In the genomic region with DNA sequence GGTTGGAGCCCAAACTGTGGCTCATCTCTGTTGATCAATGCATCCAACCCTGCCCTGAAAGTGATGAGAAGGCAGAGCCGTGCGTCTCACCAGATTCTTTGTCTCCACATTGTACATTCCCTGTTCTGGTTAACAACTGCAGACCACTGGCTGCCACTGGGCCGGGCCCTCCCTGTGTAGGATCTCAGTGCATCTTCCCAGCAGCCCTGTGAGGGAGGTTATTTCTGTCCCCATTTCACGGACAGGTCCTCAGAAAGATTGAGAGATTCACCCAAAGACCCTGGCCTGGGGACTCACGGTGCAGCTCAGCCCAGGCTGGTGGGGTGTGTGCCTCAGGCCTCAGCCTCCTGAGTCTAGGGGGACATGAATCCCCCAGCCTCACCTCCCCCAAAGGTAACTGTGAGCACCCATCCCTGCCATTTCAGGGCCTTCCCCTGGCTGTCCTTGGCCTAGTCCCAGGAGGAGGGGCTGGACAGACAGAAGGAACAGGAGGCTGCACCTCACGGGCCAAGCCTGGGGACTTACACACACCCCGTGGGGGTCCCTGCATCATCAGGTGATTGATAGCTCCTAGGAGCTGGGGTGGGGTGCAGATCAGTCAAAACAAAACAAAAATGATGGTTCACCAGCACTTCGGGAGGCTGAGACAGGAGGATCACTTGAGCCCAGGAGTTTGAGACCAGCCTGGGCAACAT, we compare ENCODE assay signal across 19 cellular contexts.
"Had no signal": no experiment of that assay in that cellular context is flagged by ENCODE, and none has a peak within 500 bp of the region (broad histone marks: within the 10 kb centered on the region; RNA-seq: fewer than 3 reads in every experiment).

No MANE protein-coding gene starts in this region.

- H3K36me3 Mint-ChIP-seq: activated CD8-positive, alpha-beta memory T cell treated with anti-CD3 and anti-CD28 coated beads, Interleukin-2, amount 10 ng/mL, durations not matched to agents 7 days and 5 days had no signal

- H3K4me1 Mint-ChIP-seq: activated CD4-positive, alpha-beta memory T cell treated with anti-CD3 and anti-CD28 coated beads, Interleukin-2, amount 10 ng/mL, durations not matched to agents 7 days and 5 days; activated CD8-positive, alpha-beta memory T cell treated with anti-CD3 and anti-CD28 coated beads, Interleukin-2, amount 10 ng/mL, durations not matched to agents 7 days and 5 days had no signal

- H3K27me3 ChIP-seq: brain microvascular endothelial cell, dorsolateral prefrontal cortex, foreskin keratinocyte, hepatocyte, tibial nerve, vagina had no signal

- H3K27me3 Mint-ChIP-seq: activated CD4-positive, alpha-beta memory T cell treated with anti-CD3 and anti-CD28 coated beads, Interleukin-2, amount 10 ng/mL, durations not matched to agents 7 days and 5 days; activated CD8-positive, alpha-beta memory T cell treated with anti-CD3 and anti-CD28 coated beads, Interleukin-2, amount 10 ng/mL, durations not matched to agents 7 days and 5 days had no signal

- H3K9me3 Mint-ChIP-seq: activated CD4-positive, alpha-beta memory T cell treated with anti-CD3 and anti-CD28 coated beads, Interleukin-2, amount 10 ng/mL, durations not matched to agents 7 days and 5 days had no signal

- H3K36me3 ChIP-seq: brain microvascular endothelial cell, neutrophil, tibial nerve, vagina had no signal

- DNase-seq: activated CD4-positive, alpha-beta memory T cell treated with anti-CD3 and anti-CD28 coated beads, Interleukin-2, amount 10 ng/mL, durations not matched to agents 7 days and 5 days; activated CD4-positive, alpha-beta T cell treated with anti-CD3 and anti-CD28 coated beads for 48 hours; activated CD4-positive, CD25-positive, alpha-beta regulatory T cell; activated CD8-positive, alpha-beta memory T cell treated with anti-CD3 and anti-CD28 coated beads, Interleukin-2, amount 10 ng/mL, durations not matched to agents 7 days and 5 days; activated naive CD4-positive, alpha-beta T cell treated with Interleukin-2 at 50 U/mL for 16 hours; anterior cingulate cortex; brain microvascular endothelial cell; central memory CD4-positive, alpha-beta T cell; foreskin keratinocyte; midbrain; stimulated activated naive CD4-positive, alpha-beta T cell treated with Interleukin-2 at 50 U/mL for 16 hours; substantia nigra; T-helper 1 cell; T-helper 9 cell had no signal

- H3K4me1 ChIP-seq: foreskin keratinocyte had no signal

- H3K4me3 Mint-ChIP-seq: activated CD4-positive, alpha-beta memory T cell treated with anti-CD3 and anti-CD28 coated beads, Interleukin-2, amount 10 ng/mL, durations not matched to agents 7 days and 5 days; activated CD8-positive, alpha-beta memory T cell treated with anti-CD3 and anti-CD28 coated beads, Interleukin-2, amount 10 ng/mL, durations not matched to agents 7 days and 5 days had no signal

- H3K27ac ChIP-seq: brain microvascular endothelial cell, dorsolateral prefrontal cortex, foreskin keratinocyte, hepatocyte, neutrophil, tibial nerve, vagina had no signal

- H3K27ac Mint-ChIP-seq: activated CD4-positive, alpha-beta memory T cell treated with anti-CD3 and anti-CD28 coated beads, Interleukin-2, amount 10 ng/mL, durations not matched to agents 7 days and 5 days; activated CD8-positive, alpha-beta memory T cell treated with anti-CD3 and anti-CD28 coated beads, Interleukin-2, amount 10 ng/mL, durations not matched to agents 7 days and 5 days had no signal

- H3K4me3 ChIP-seq: dorsolateral prefrontal cortex, hepatocyte, tibial nerve, vagina had no signal

- ATAC-seq: activated CD8-positive, alpha-beta memory T cell treated with anti-CD3 and anti-CD28 coated beads, Interleukin-2, amount 10 ng/mL, durations not matched to agents 7 days and 5 days; foreskin keratinocyte had no signal

- H3K9me3 ChIP-seq: neutrophil, tibial nerve, vagina had no signal
